ENCODE assay signal across 31 cellular contexts in genomic region chr6:84460491-84460890, GRCh38.
"Had no signal": no experiment of that assay in that cellular context is flagged by ENCODE, and none has a peak within 500 bp of the region (broad histone marks: within the 10 kb centered on the region; RNA-seq: fewer than 3 reads in every experiment).

No MANE protein-coding gene starts in this region.

- FAIRE-seq: bronchial epithelial cell, keratinocyte, pancreas had no signal

- H3K4me1 Mint-ChIP-seq: activated CD4-positive, alpha-beta T cell treated with anti-CD3 and anti-CD28 coated beads for 36 hours; naive B cell; stimulated activated memory B cell treated with anti-CD40 and anti-IgM and Interleukin-4, amounts not matched to agents 10 μg/mL and 1 μg/mL and 100 μg/mL, for 72 hours had no signal

- H3K9me3 Mint-ChIP-seq: mesothelial cell of epicardium; T-helper 2 cell treated with Interferon-gamma antibody and Interleukin-4, amounts not matched to agents 5 μg/mL and 100 μg/mL, for 36 hours had no signal

- H3K36me3 ChIP-seq: pancreas, prostate gland, sigmoid colon, stomach, suprapubic skin, tibial artery, upper lobe of right lung had no signal

- H3K4me1 ChIP-seq: pancreas, prostate gland, sigmoid colon, stomach, suprapubic skin, upper lobe of right lung had no signal

- H3K9me3 ChIP-seq: pancreas, prostate gland, sigmoid colon, stomach, suprapubic skin, tibial artery, upper lobe of right lung had no signal

- H3K4me3 Mint-ChIP-seq: activated CD4-positive, alpha-beta T cell treated with anti-CD3 and anti-CD28 coated beads for 36 hours; activated T-cell treated with anti-CD3 and anti-CD28 coated beads, Interleukin-2, amount 50 U/mL, for 72 hours; mesothelial cell of epicardium; naive B cell; stimulated activated memory B cell treated with anti-CD40 and anti-IgM and Interleukin-4, amounts not matched to agents 10 μg/mL and 1 μg/mL and 100 μg/mL, for 72 hours; T-helper 2 cell treated with Interferon-gamma antibody and Interleukin-4, amounts not matched to agents 5 μg/mL and 100 μg/mL, for 36 hours had no signal

- DNase-seq: activated CD4-positive, alpha-beta T cell treated with anti-CD3 and anti-CD28 coated beads for 36 hours; activated CD4-positive, alpha-beta T cell treated with anti-CD3 and anti-CD28 coated beads, Interleukin-2, amount 50 U/mL, for 4 hours; activated CD4-positive, CD25-positive, alpha-beta regulatory T cell; activated naive CD4-positive, alpha-beta T cell; activated T-cell treated with anti-CD3 and anti-CD28 coated beads for 4 hours; activated T-cell treated with anti-CD3 and anti-CD28 coated beads, Interleukin-2, amount 50 U/mL, for 72 hours; dorsolateral prefrontal cortex; effector memory CD4-positive, alpha-beta T cell; foreskin melanocyte; left colon; naive B cell; pancreas; sigmoid colon; stimulated activated CD4-positive, alpha-beta T cell treated with anti-CD3 and anti-CD28 coated beads, Interleukin-1b, Interleukin-23, amount 100 ng/mL, for 48 hours; stimulated activated CD4-positive, alpha-beta T cell treated with anti-CD3 and anti-CD28 coated beads, Interleukin-4, amount 100 ng/mL, for 4 hours; stimulated activated CD8-positive, alpha-beta memory T cell treated with anti-CD3 and anti-CD28 coated beads, Interleukin-4, amount 100 ng/mL, for 48 hours; stomach; T-helper 1 cell; tibial artery; upper lobe of right lung had no signal

- H3K27me3 Mint-ChIP-seq: activated CD4-positive, alpha-beta T cell treated with anti-CD3 and anti-CD28 coated beads for 36 hours; naive B cell; stimulated activated memory B cell treated with anti-CD40 and anti-IgM and Interleukin-4, amounts not matched to agents 10 μg/mL and 1 μg/mL and 100 μg/mL, for 72 hours had no signal

- H3K4me3 ChIP-seq: coronary artery, dorsolateral prefrontal cortex, pancreas, prostate gland, sigmoid colon, smooth muscle cell, stomach, suprapubic skin, tibial artery, upper lobe of right lung had no signal

- ATAC-seq: activated CD4-positive, alpha-beta T cell treated with anti-CD3 and anti-CD28 coated beads for 36 hours; activated naive CD4-positive, alpha-beta T cell treated with anti-CD3 and anti-CD28 coated beads, Interleukin-2, amount 50 U/mL, for 72 hours; activated T-cell treated with anti-CD3 and anti-CD28 coated beads, Interleukin-2, amount 50 U/mL, for 72 hours; esophagus mucosa; left colon; pancreas; stimulated activated memory B cell treated with anti-CD40 and anti-IgM and Interleukin-4, amounts not matched to agents 10 μg/mL and 1 μg/mL and 100 μg/mL, for 72 hours; upper lobe of right lung had no signal

- H3K27me3 ChIP-seq: pancreas, sigmoid colon, stomach, suprapubic skin, tibial artery, upper lobe of right lung had no signal

- H3K27ac ChIP-seq: coronary artery, dorsolateral prefrontal cortex, pancreas, prostate gland, sigmoid colon, stomach, suprapubic skin, tibial artery, upper lobe of right lung had no signal

- H3K4me2 ChIP-seq: smooth muscle cell had no signal

- H3K27ac Mint-ChIP-seq: activated CD4-positive, alpha-beta T cell treated with anti-CD3 and anti-CD28 coated beads for 36 hours; activated naive CD4-positive, alpha-beta T cell treated with anti-CD3 and anti-CD28 coated beads, Interleukin-2, amount 50 U/mL, for 72 hours; activated T-cell treated with anti-CD3 and anti-CD28 coated beads, Interleukin-2, amount 50 U/mL, for 72 hours; mesothelial cell of epicardium; naive B cell; stimulated activated memory B cell treated with anti-CD40 and anti-IgM and Interleukin-4, amounts not matched to agents 10 μg/mL and 1 μg/mL and 100 μg/mL, for 72 hours; T-helper 2 cell treated with Interferon-gamma antibody and Interleukin-4, amounts not matched to agents 5 μg/mL and 100 μg/mL, for 36 hours had no signal

- H3K36me3 Mint-ChIP-seq: activated naive CD4-positive, alpha-beta T cell treated with anti-CD3 and anti-CD28 coated beads, Interleukin-2, amount 50 U/mL, for 72 hours; mesothelial cell of epicardium; naive B cell; stimulated activated memory B cell treated with anti-CD40 and anti-IgM and Interleukin-4, amounts not matched to agents 10 μg/mL and 1 μg/mL and 100 μg/mL, for 72 hours had no signal
